ENCODE assay signal across 23 cellular contexts in the genomic region with DNA sequence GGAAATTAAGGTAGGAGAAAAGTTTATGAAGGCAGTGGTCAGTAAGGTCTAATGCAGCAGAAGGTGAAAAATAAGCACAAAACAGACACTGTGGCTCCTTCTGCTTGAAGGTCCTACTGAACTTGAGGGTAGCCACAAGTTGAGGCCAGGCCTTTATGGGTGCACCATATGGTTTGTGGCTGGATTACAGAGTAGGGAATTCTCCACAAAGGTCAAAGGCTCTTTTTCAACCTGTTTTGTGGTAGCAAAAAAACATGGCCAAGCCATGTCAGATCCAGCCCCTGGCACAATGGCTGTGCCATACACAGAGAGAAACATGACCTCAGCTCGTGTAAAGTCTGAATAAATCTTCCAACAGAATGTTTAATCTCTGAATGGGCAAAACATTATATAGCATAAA.
"Had no signal": no experiment of that assay in that cellular context is flagged by ENCODE, and none has a peak within 500 bp of the region (broad histone marks: within the 10 kb centered on the region; RNA-seq: fewer than 3 reads in every experiment).

No MANE protein-coding gene starts in this region.

- DNase-seq: dermis blood vessel endothelial cell; endodermal cell; erythroblast; foreskin keratinocyte; head of caudate nucleus; kidney; left cardiac atrium; left ventricle myocardium inferior; lower lobe of right lung; midbrain; naive B cell; occipital lobe; psoas muscle; retina; right lobe of liver; spleen; stimulated activated CD4-positive, alpha-beta T cell treated with anti-CD3 and anti-CD28 coated beads, Interleukin-15, amount 100 ng/mL, for 24 hours; stimulated activated CD4-positive, alpha-beta T cell treated with anti-CD3 and anti-CD28 coated beads, Interleukin-1b, Interleukin-23, amount 100 ng/mL, for 48 hours; stimulated activated CD4-positive, alpha-beta T cell treated with anti-CD3 and anti-CD28 coated beads, Interleukin-4, amount 100 ng/mL, for 4 hours; stimulated activated naive B cell treated with anti-CD40 and anti-IgM and Interleukin-4, amounts not matched to agents 10 μg/mL and 1 μg/mL and 100 μg/mL, for 72 hours; stimulated activated naive CD8-positive, alpha-beta T cell treated with anti-CD3 and anti-CD28 coated beads, Interleukin-15, amount 100 ng/mL, for 72 hours; testis; upper lobe of right lung had no signal

- ATAC-seq: foreskin keratinocyte; left cardiac atrium; lower lobe of right lung; psoas muscle; right lobe of liver; stimulated activated naive B cell treated with anti-CD40 and anti-IgM and Interleukin-4, amounts not matched to agents 10 μg/mL and 1 μg/mL and 100 μg/mL, for 72 hours; stimulated activated naive CD8-positive, alpha-beta T cell treated with anti-CD3 and anti-CD28 coated beads, Interleukin-15, amount 100 ng/mL, for 72 hours; upper lobe of right lung had no signal
